Comparison of ENCODE assay signal across 24 cellular contexts in genomic region chr1:150601540-150601939, GRCh38. TPM values are rescaled to one million over a fixed set of nuclear protein-coding genes. Genes with fewer than 3 reads are reported as not detected.
"Had no signal": no experiment of that assay in that cellular context is flagged by ENCODE, and none has a peak within 500 bp of the region (broad histone marks: within the 10 kb centered on the region; RNA-seq: fewer than 3 reads in every experiment).

No MANE protein-coding gene starts in this region.

- H3K36me3 ChIP-seq: gastrocnemius medialis, prostate gland, right atrium auricular region had no signal

- H3K9ac ChIP-seq: parathyroid adenoma had no signal

- H3K4me3 ChIP-seq: coronary artery, gastrocnemius medialis, lung, prostate gland, right atrium auricular region, sigmoid colon, testis, tibial artery had no signal

- H3K27me3 Mint-ChIP-seq: type B pancreatic cell had no signal

- H3K36me3 Mint-ChIP-seq: natural killer cell had no signal

- H3K4me1 ChIP-seq: parathyroid adenoma, prostate gland had no signal

- H3K9me3 ChIP-seq: gastrocnemius medialis, prostate gland, right atrium auricular region, sigmoid colon, testis, tibial artery had no signal

- H3K4me3 Mint-ChIP-seq: natural killer cell; stimulated activated effector memory CD8-positive, alpha-beta T cell treated with anti-CD3 and anti-CD28 coated beads, Interleukin-12 subunit alpha, Interleukin-12 subunit beta, amount 100 ng/mL, for 72 hours; type B pancreatic cell had no signal

- DNase-seq: effector CD4-positive, alpha-beta T cell; foreskin fibroblast; gastrocnemius medialis; head of caudate nucleus; left ventricle myocardium superior; mesendoderm; natural killer cell; sigmoid colon; stimulated activated CD4-positive, alpha-beta T cell treated with anti-CD3 and anti-CD28 coated beads, Interleukin-2, amount 100 ng/mL, for 24 hours; stimulated activated CD4-positive, alpha-beta T cell treated with anti-CD3 and anti-CD28 coated beads, Interleukin-4, amount 100 ng/mL, for 24 hours; stimulated activated naive CD4-positive, alpha-beta T cell treated with Interleukin-2 at 50 U/mL for 16 hours; substantia nigra; testis had no signal

- H3K27me3 ChIP-seq: gastrocnemius medialis, right atrium auricular region, sigmoid colon, testis, tibial artery had no signal

- ATAC-seq: esophagus mucosa; gastrocnemius medialis; left ventricle myocardium superior; natural killer cell; stimulated activated effector memory CD8-positive, alpha-beta T cell treated with anti-CD3 and anti-CD28 coated beads, Interleukin-12 subunit alpha, Interleukin-12 subunit beta, amount 100 ng/mL, for 72 hours had no signal

- H3K27ac ChIP-seq: coronary artery, epithelial cell of prostate, gastrocnemius medialis, parathyroid adenoma, prostate gland, right atrium auricular region, sigmoid colon, testis, tibial artery had no signal

- H3K27ac Mint-ChIP-seq: natural killer cell; stimulated activated effector memory CD8-positive, alpha-beta T cell treated with anti-CD3 and anti-CD28 coated beads, Interleukin-12 subunit alpha, Interleukin-12 subunit beta, amount 100 ng/mL, for 72 hours; type B pancreatic cell had no signal

- H2AFZ ChIP-seq: parathyroid adenoma had no signal

- H3K9me3 Mint-ChIP-seq: natural killer cell; stimulated activated effector memory CD8-positive, alpha-beta T cell treated with anti-CD3 and anti-CD28 coated beads, Interleukin-12 subunit alpha, Interleukin-12 subunit beta, amount 100 ng/mL, for 72 hours; type B pancreatic cell had no signal

RNA-seq across cellular contexts. Expression of gene ADAMTSL4, which starts 52.3 kb away (rescaled TPM):
- polyA plus RNA-seq: neural cell had no signal
